ENCODE assay signal across 12 cellular contexts in the genomic region with DNA sequence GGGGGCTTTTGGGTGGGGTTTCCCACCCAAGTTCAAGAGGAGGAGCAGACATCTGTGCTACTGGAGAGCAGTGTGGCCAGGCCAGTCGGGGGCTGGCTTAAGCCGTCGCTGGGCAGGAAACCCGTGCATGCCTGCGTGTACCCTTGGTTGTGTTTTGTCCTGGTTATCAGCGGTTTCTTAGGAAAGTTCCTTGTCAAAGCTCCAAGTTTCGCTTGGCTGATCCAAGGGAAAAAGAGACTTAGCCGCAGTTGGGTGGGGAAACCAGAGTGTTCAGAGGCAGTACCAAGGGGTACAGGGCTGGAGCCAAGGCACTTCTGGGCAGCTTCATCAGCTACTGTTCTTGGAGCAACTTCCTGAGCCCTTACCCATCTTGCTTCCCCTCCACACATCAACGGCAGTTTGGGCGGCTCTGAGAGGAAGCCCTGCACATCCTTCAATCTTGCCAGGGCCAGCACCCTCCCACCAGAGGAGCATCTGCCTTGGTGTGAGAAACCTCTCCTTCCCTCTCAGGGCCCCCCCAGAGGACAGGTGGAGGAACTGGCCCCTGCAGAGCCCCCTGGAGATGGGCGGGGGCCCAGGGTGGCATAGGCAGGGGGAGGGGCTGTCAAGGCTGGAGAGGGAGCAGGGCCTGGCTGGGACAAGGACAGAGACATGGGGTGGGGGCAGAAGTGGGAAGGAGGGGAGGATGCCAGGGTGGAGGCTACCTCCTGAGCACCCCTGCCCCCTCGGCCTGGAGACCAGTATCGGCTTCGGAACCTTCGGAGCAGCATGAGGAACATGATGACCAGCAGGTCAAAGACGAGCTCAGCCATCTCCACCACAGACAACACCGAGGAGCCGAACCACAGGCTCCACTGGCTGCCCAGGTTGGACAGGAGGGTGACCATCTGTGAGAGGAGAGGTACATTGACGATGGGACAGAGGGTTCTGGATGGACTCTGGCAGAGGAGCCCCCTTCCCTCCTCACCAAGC. TPM values are rescaled to one million over a fixed set of nuclear protein-coding genes. Genes with fewer than 3 reads are reported as not detected.
A peak's percentile ranks its signal among the peaks of the same experiment; 100 is the strongest.
DNase-seq lines count a peak whose midpoint lies in the region; ATAC-seq, FAIRE-seq and TF ChIP-seq lines count a peak whose summit lies in the region.
"Had no signal": no experiment of that assay in that cellular context is flagged by ENCODE, and none has a peak within 500 bp of the region (broad histone marks: within the 10 kb centered on the region; RNA-seq: fewer than 3 reads in every experiment).

No MANE protein-coding gene starts in this region.

- WGBS in A549 (ENCODE audit: missing lambda C conversion rate) = 92% methylated on average over 19 of the region's 19 CpGs
- 60 to 74% methylated on average over 18 to 19 of the region's 19 CpGs for WGBS in pancreas, 2 donors

- BruUV-seq in PC-9 (replicated peaks; lab: Mats Ljungman, UMichigan) = TSS peak; percentile 33
- no TSS peak for BruUV-seq in Caco-2 (replicated peaks; lab: Mats Ljungman, UMichigan)

- 0 out of 2 replicates have a peak, but pooled peaks cover 9% of the 10 kb centered on the region for H3K36me3 ChIP-seq in PC-9 (ENCODE audit: low read depth)
- peaks cover 0 to 7% (median 0%) of the 10 kb centered on the region in 3 donors for H3K36me3 ChIP-seq in pancreas
- H3K36me3 ChIP-seq in Caco-2 (ENCODE audit: control insufficient read depth, insufficient read depth, low read length) = no peaks in the 10 kb centered on the region

- H3K9me2 ChIP-seq in PC-9 (ENCODE audit: insufficient read depth) = no peaks in the 10 kb centered on the region

- TF ChIP-seq POLR2A in A549 (IDR thresholded peaks at IDR 0.05; ENCODE audit: low read length) = no peak

- H3K27me3 ChIP-seq in PC-9 (ENCODE audit: insufficient read depth, low read depth) = no peaks in the 10 kb centered on the region
- no peaks in the 10 kb centered on the region for H3K27me3 ChIP-seq in pancreas
- no peaks in the 10 kb centered on the region for H3K27me3 ChIP-seq in Caco-2 (replicated peaks; ENCODE audit: control insufficient read depth, insufficient read depth, low read length)

- no peaks in the 10 kb centered on the region for H3K27me3 Mint-ChIP-seq in Caco-2 (ENCODE audit: insufficient read depth, unreplicated experiment)
- H3K27me3 Mint-ChIP-seq: activated CD4-positive, alpha-beta memory T cell treated with anti-CD3 and anti-CD28 coated beads for 36 hours had no signal

- H3K4me1 Mint-ChIP-seq in Caco-2 (ENCODE audit: low read depth, unreplicated experiment) = peaks cover 25% of the 10 kb centered on the region

- no peak overlapping the region for H2AFZ ChIP-seq in PC-9

- H3K4me3 Mint-ChIP-seq in Caco-2 (ENCODE audit: unreplicated experiment) = no peak overlapping the region
- H3K4me3 Mint-ChIP-seq: activated CD4-positive, alpha-beta memory T cell treated with anti-CD3 and anti-CD28 coated beads for 36 hours had no signal

- H3K4me1 ChIP-seq in A549 (peaks cover 42% of the 10 kb centered on the region), PC-9 (replicated peaks; ENCODE audit: insufficient read depth) (peaks cover 36% of the 10 kb centered on the region), pancreas (peaks cover 4 to 35% (median 6%) of the 10 kb centered on the region in 3 donors), Caco-2 (peaks cover 17% of the 10 kb centered on the region)

- DNase-seq in A549 (ENCODE audit: low read depth in 1 of 2, low spot score in 1 of 2) (no peak), PC-9 (no peak), fibroblast of pulmonary artery (ENCODE audit: low read depth) (peak; percentile 97), pancreas (peak in 1 of 6 donors; percentile 44), Caco-2 (no peak)
- no peak for DNase-seq in stimulated activated CD4-positive, alpha-beta T cell treated with anti-CD3 and anti-CD28 coated beads, Interleukin-2, amount 100 ng/mL, for 48 hours
- DNase-seq: activated CD4-positive, alpha-beta memory T cell treated with anti-CD3 and anti-CD28 coated beads for 36 hours; naive B cell had no signal

- no peak for ATAC-seq in A549
- ATAC-seq in pancreas = peak in 3 of 4 donors; percentile 56 to 76 (median 65)
- no peak for ATAC-seq in HG03521 (IDR thresholded peaks at IDR 0.05; ENCODE audit: unreplicated experiment)
- ATAC-seq in GM21423 (IDR thresholded peaks at IDR 0.05; ENCODE audit: unreplicated experiment) = no peak

- H3K79me2 ChIP-seq in PC-9 (ENCODE audit: low read depth) = no peaks in the 10 kb centered on the region

- POLR2A ChIA-PET in A549 (lab: Yijun Ruan, JAX) = no interaction called here
- POLR2A ChIA-PET in PC-9 (lab: Charles Lee; ENCODE audit: unreplicated experiment) = interaction anchor here (0.5 kb wide), 1 partner anchor 8 kb away, joined by 3 read pairs; no protein-coding TSS in a partner anchor
- POLR2A ChIA-PET in Caco-2 (lab: Charles Lee) = no interaction called here

- FAIRE-seq in A549 (lab: Jason Lieb, UNC) = no peak
- FAIRE-seq in pancreas (lab: Jason Lieb, UNC) = no peak

- H3K4me3 ChIP-seq in A549 (no peak overlapping the region), PC-9 (no peak overlapping the region), fibroblast of pulmonary artery (replicated peaks; ENCODE audit: low read depth, low read length) (no peak overlapping the region), pancreas (peak overlapping the region in 1 of 4 donors; percentile 11), Caco-2 (ENCODE audit: low read depth, low read length) (no peak overlapping the region)

- H3K27ac ChIP-seq in A549 = peak overlapping the region; percentile 95 to 98; a peak in 4 of 6 replicates
- H3K27ac ChIP-seq in PC-9 = no peak overlapping the region
- peak overlapping the region in 2 of 4 donors; percentile 55 to 62 for H3K27ac ChIP-seq in pancreas
- H3K27ac ChIP-seq: KMS-11 had no signal

- no peak for TF ChIP-seq RAD21 in A549 (conservative IDR thresholded peaks at IDR 0.05 in 1 of 2, IDR thresholded peaks at IDR 0.05 in 1 of 2)

- H3K4me2 ChIP-seq in A549 = no peak overlapping the region
- H3K4me2 ChIP-seq in PC-9 = no peak overlapping the region
- H3K4me2 ChIP-seq: KMS-11 had no signal

- TF ChIP-seq CTCF in A549 (IDR thresholded peaks at IDR 0.05) = no peak
- TF ChIP-seq CTCF in PC-9 (conservative IDR thresholded peaks at IDR 0.05) = no peak
- TF ChIP-seq CTCF in fibroblast of pulmonary artery (IDR thresholded peaks at IDR 0.05; ENCODE audit: low read length, missing control alignments) = no peak
- TF ChIP-seq CTCF in pancreas (IDR thresholded peaks at IDR 0.05) = no peak
- TF ChIP-seq CTCF in Caco-2 (IDR thresholded peaks at IDR 0.05; ENCODE audit: insufficient read depth in 1 of 2, low read depth in 1 of 2, low read length in 1 of 2, severe bottlenecking in 1 of 2, unreplicated experiment in 1 of 2) = no peak

- peaks cover 9% of the 10 kb centered on the region for H3K9me3 Mint-ChIP-seq in Caco-2 (ENCODE audit: unreplicated experiment)
- H3K9me3 Mint-ChIP-seq: activated CD4-positive, alpha-beta memory T cell treated with anti-CD3 and anti-CD28 coated beads for 36 hours had no signal

- intact Hi-C loops in PC-9 (cut with micrococcal nuclease; ENCODE audit: unreplicated experiment) = no loop called here
- intact Hi-C loops in pancreas (cut with DNase I) = no loop called here
- intact Hi-C loops in Caco-2 (cut with micrococcal nuclease; ENCODE audit: unreplicated experiment) = no loop called here

- no peaks in the 10 kb centered on the region for H3K36me3 Mint-ChIP-seq in Caco-2 (ENCODE audit: insufficient read depth, unreplicated experiment)
- H3K36me3 Mint-ChIP-seq: activated CD4-positive, alpha-beta memory T cell treated with anti-CD3 and anti-CD28 coated beads for 36 hours had no signal

- H3K27ac Mint-ChIP-seq in Caco-2 (ENCODE audit: unreplicated experiment) = no peak overlapping the region
- H3K27ac Mint-ChIP-seq: activated CD4-positive, alpha-beta memory T cell treated with anti-CD3 and anti-CD28 coated beads for 36 hours; naive B cell had no signal

- no peaks in the 10 kb centered on the region for H3K9me3 ChIP-seq in A549
- no peaks in the 10 kb centered on the region for H3K9me3 ChIP-seq in PC-9 (ENCODE audit: insufficient read depth, low read depth)
- no peaks in the 10 kb centered on the region for H3K9me3 ChIP-seq in pancreas
- no peaks in the 10 kb centered on the region for H3K9me3 ChIP-seq in Caco-2

- CTCF ChIA-PET in A549 (lab: Yijun Ruan, JAX) (interaction anchor here (1.4 to 29.7 kb wide), 5 partner anchors 12 to 118 kb away, joined by 3 to 705 read pairs (median 7); partner anchors contain the start of gene SCNN1A), PC-9 (lab: Charles Lee) (interaction anchor here (0.5 kb wide), 1 partner anchor 22 kb away, joined by 5 read pairs; no protein-coding TSS in a partner anchor), Caco-2 (lab: Charles Lee) (no interaction called here)

- TF ChIP-seq EP300 in A549 (IDR thresholded peaks at IDR 0.05) = no peak

- no peaks in the 10 kb centered on the region for H4K20me1 ChIP-seq in PC-9 (ENCODE audit: insufficient read depth)

- peaks cover 51% of the 10 kb centered on the region for H3F3A ChIP-seq in PC-9 (ENCODE audit: insufficient read depth, low read depth)

RNA-seq across cellular contexts. Expression of gene TNFRSF1A, which starts 5.8 kb away (rescaled TPM):
- polyA plus RNA-seq in A549 (2011; rRNA removed) (460 and 621 TPM in 2 replicates), A549 (2017; fragmentation: RNase III; extraction: RNeasy Plus Mini Kit Qiagen cat#74134 plus additional on column Dnase treatment) (324 to 416 TPM (median 367 TPM) in 3 replicates), pancreas (10 to 100 TPM; 34.2 to 43.6 TPM)
- 275 and 344 TPM in 2 replicates for polyA plus RNA-seq in A549 (2012; cell fraction: cytosol; rRNA removed)
- 409 and 455 TPM in 2 replicates for polyA plus RNA-seq in A549 (2012; cell fraction: nucleus; rRNA removed)
- polyA minus RNA-seq in A549 (2011; rRNA and poly(A)+ RNA removed) = 307 and 325 TPM in 2 replicates
- total RNA-seq in PC-9 (2021) (144 and 165 TPM in 2 replicates), pancreas (10 to 100 TPM; 23.5 to 68.1 (median 36.6) TPM), Caco-2 (2022) (79.0 and 79.4 TPM in 2 replicates)

RNA-seq across cellular contexts. Expression of gene SCNN1A, which starts 27.7 kb away (rescaled TPM):
- 7.0 and 7.6 TPM in 2 replicates for polyA plus RNA-seq in A549 (2011; rRNA removed)
- polyA plus RNA-seq in A549 (2012; cell fraction: cytosol; rRNA removed) = 4.2 and 6.8 TPM in 2 replicates
- polyA plus RNA-seq in A549 (2012; cell fraction: nucleus; rRNA removed) = 14.1 and 14.4 TPM in 2 replicates
- polyA plus RNA-seq in A549 (2017; fragmentation: RNase III; extraction: RNeasy Plus Mini Kit Qiagen cat#74134 plus additional on column Dnase treatment) = 4.3 to 6.0 TPM (median 5.7 TPM) in 3 replicates
- 6.4 and 12.4 TPM in 2 replicates for polyA minus RNA-seq in A549 (2011; rRNA and poly(A)+ RNA removed)
- 460 and 549 TPM in 2 replicates for total RNA-seq in PC-9 (2021)
- 10 to 100 TPM; 21.0 to 56.3 (median 37.8) TPM for total RNA-seq in pancreas
- polyA plus RNA-seq in pancreas = 10 to 100 TPM; 42.7 to 87.8 TPM
- total RNA-seq in Caco-2 (2022) = 52.6 and 53.5 TPM in 2 replicates

RNA-seq across cellular contexts. Expression of gene LTBR, which starts 36.3 kb away (rescaled TPM):
- 57.3 and 63.9 TPM in 2 replicates for polyA plus RNA-seq in A549 (2011; rRNA removed)
- 72.7 and 103 TPM in 2 replicates for polyA plus RNA-seq in A549 (2012; cell fraction: cytosol; rRNA removed)
- polyA plus RNA-seq in A549 (2012; cell fraction: nucleus; rRNA removed) = 137 and 148 TPM in 2 replicates
- polyA plus RNA-seq in A549 (2017; fragmentation: RNase III; extraction: RNeasy Plus Mini Kit Qiagen cat#74134 plus additional on column Dnase treatment) = 90.4 to 110 TPM (median 109 TPM) in 3 replicates
- 47.1 and 54.7 TPM in 2 replicates for polyA minus RNA-seq in A549 (2011; rRNA and poly(A)+ RNA removed)
- 178 and 185 TPM in 2 replicates for total RNA-seq in PC-9 (2021)
- total RNA-seq in pancreas = 10 to 100 TPM; 50.0 to 75.2 (median 61.3) TPM
- polyA plus RNA-seq in pancreas = 10 to 100 TPM; 74.2 to 82.1 TPM
- total RNA-seq in Caco-2 (2022) = 194 and 197 TPM in 2 replicates

RNA-seq across cellular contexts. Expression of gene PLEKHG6, which starts 37.2 kb away (rescaled TPM):
- polyA plus RNA-seq in A549 (2011; rRNA removed) (0.25 and 0.31 TPM in 2 replicates), A549 (2017; fragmentation: RNase III; extraction: RNeasy Plus Mini Kit Qiagen cat#74134 plus additional on column Dnase treatment) (0.15 to 0.29 TPM (median 0.16 TPM) in 3 replicates), pancreas (10 to 100 TPM; 15.7 to 23.5 TPM)
- 0.26 and 0.70 TPM in 2 replicates for polyA plus RNA-seq in A549 (2012; cell fraction: cytosol; rRNA removed)
- 0.26 and 0.33 TPM in 2 replicates for polyA plus RNA-seq in A549 (2012; cell fraction: nucleus; rRNA removed)
- 0.41 and 0.88 TPM in 2 replicates for polyA minus RNA-seq in A549 (2011; rRNA and poly(A)+ RNA removed)
- total RNA-seq in PC-9 (2021) (86.5 and 89.9 TPM in 2 replicates), pancreas (10 to 100 TPM in 1 of 6 donors, 1 to 10 TPM in 5; 5.2 to 13.1 (median 7.2) TPM), Caco-2 (2022) (109 and 123 TPM in 2 replicates)
- total RNA-seq: activated CD4-positive, alpha-beta memory T cell treated with anti-CD3 and anti-CD28 coated beads for 36 hours had no signal
- polyA plus RNA-seq: BJ had no signal

Comparison
In these comparisons a context has a peak if more than half of its experiments do, and no peak if none do; other contexts are left out.
1. ATAC-seq: peak in pancreas (3 of 4); none in A549 (0 of 2), HG03521 (single experiment) and GM21423 (single experiment).